ENCODE assay signal across 12 cellular contexts in the genomic region with DNA sequence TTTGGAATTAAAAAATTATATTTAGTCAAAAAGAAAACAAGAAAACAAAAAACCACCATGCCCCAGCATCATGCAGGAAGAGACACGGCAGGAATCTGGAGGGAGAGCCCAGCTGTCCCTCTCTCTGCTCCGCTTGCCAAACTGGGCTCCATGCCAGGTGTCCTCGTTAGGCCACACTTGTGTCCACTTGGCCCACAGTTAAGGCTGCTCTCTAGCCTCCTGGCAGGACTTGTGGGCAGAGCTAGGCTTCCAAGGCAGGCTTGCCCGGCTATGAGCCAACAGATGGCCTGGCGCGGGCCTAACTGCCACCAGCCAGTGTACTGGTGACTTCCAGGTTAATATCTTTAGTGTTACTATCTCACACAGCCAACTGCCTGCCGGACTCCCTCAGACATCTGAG. TPM values are rescaled to one million over a fixed set of nuclear protein-coding genes. Genes with fewer than 3 reads are reported as not detected.
DNase-seq lines count a peak whose midpoint lies in the region; TF ChIP-seq lines count a peak whose summit lies in the region.
"Had no signal": no experiment of that assay in that cellular context is flagged by ENCODE, and none has a peak within 500 bp of the region (broad histone marks: within the 10 kb centered on the region; RNA-seq: fewer than 3 reads in every experiment).

No MANE protein-coding gene starts in this region.

- TF ChIP-seq CTCF in neural progenitor cell (IDR thresholded peaks at IDR 0.05) = no peak

- H3K27ac ChIP-seq in substantia nigra (ENCODE audit: low read depth, low read length, poor library complexity, severe bottlenecking) (peak overlapping the region; percentile 30), neural progenitor cell (no peak overlapping the region)

- no peaks in the 10 kb centered on the region for H3K9me3 ChIP-seq in neural progenitor cell (ENCODE audit: low read depth)

- H3K27ac Mint-ChIP-seq in neural progenitor cell = no peak overlapping the region
- H3K27ac Mint-ChIP-seq: mesothelial cell of epicardium had no signal

- no peak overlapping the region for H2AFZ ChIP-seq in neural progenitor cell (replicated peaks)

- H3K4me1 Mint-ChIP-seq in neural progenitor cell = peaks cover 10% of the 10 kb centered on the region
- H3K4me1 Mint-ChIP-seq: mesothelial cell of epicardium had no signal

- no peak overlapping the region for H3K4me2 ChIP-seq in neural progenitor cell

- no peaks in the 10 kb centered on the region for H3K4me1 ChIP-seq in neural progenitor cell

- H3K79me2 ChIP-seq in neural progenitor cell (ENCODE audit: low read depth) = peaks cover 29% of the 10 kb centered on the region

- DNase-seq in NCI-H1092 treated with DMSO at 0.1 percent for 48 hours (lab: John Stamatoyannopoulos, UW) (peak; percentile 84), amygdala (lab: John Stamatoyannopoulos, UW) (peak in 55 of 56 donors; percentile 14 to 96 (median 82)), inferior parietal cortex (ENCODE audit: extremely low spot score) (peak; percentile 84), substantia nigra (lab: John Stamatoyannopoulos, UW) (peak in 48 of 49 donors; percentile 27 to 99 (median 86)), NCI-H82 treated with DMSO at 0.1 percent for 48 hours (lab: John Stamatoyannopoulos, UW; ENCODE audit: unreplicated experiment) (no peak), neural progenitor cell (ENCODE audit: low spot score) (no peak), LoVo (ENCODE audit: low spot score) (no peak)
- DNase-seq: activated CD4-positive, CD25-positive, alpha-beta regulatory T cell treated with anti-CD3 and anti-CD28 coated beads, Interleukin-2, amount 50 U/mL, for 72 hours; GDM1; stimulated activated CD4-positive, alpha-beta T cell treated with anti-CD3 and anti-CD28 coated beads, Interleukin-1b, Interleukin-23, amount 100 ng/mL, for 48 hours had no signal

- H3K36me3 Mint-ChIP-seq in neural progenitor cell = no peaks in the 10 kb centered on the region
- H3K36me3 Mint-ChIP-seq: mesothelial cell of epicardium had no signal

- H3K27me3 Mint-ChIP-seq in neural progenitor cell (ENCODE audit: insufficient read depth, low read depth) = peaks cover 2% of the 10 kb centered on the region

- no peaks in the 10 kb centered on the region for H3F3A ChIP-seq in neural progenitor cell (ENCODE audit: low read depth)

- no peaks in the 10 kb centered on the region for H3K36me3 ChIP-seq in neural progenitor cell

- no peak overlapping the region for H3K9ac ChIP-seq in neural progenitor cell

- no peaks in the 10 kb centered on the region for H3K9me3 Mint-ChIP-seq in neural progenitor cell
- H3K9me3 Mint-ChIP-seq: mesothelial cell of epicardium had no signal

- peaks cover 28% of the 10 kb centered on the region for H4K20me1 ChIP-seq in neural progenitor cell (ENCODE audit: low read depth)

- no peaks in the 10 kb centered on the region for H3K27me3 ChIP-seq in neural progenitor cell

- H3K4me3 ChIP-seq in neural progenitor cell = no peak overlapping the region

- no peak overlapping the region for H3K4me3 Mint-ChIP-seq in neural progenitor cell
- H3K4me3 Mint-ChIP-seq: mesothelial cell of epicardium had no signal

RNA-seq across cellular contexts. Expression of gene ATP6V0D1, which starts 10.6 kb away (rescaled TPM):
- 29.7 and 42.0 TPM in 2 replicates for total RNA-seq in neural progenitor cell (ENCODE audit: low replicate concordance)

RNA-seq across cellular contexts. Expression of gene AGRP, which starts 13.0 kb away (rescaled TPM):
- total RNA-seq in neural progenitor cell (ENCODE audit: low replicate concordance) = not detected in 2 replicates
- total RNA-seq: mesothelial cell of epicardium, temporal lobe had no signal

RNA-seq across cellular contexts. Expression of gene HSD11B2, which starts 39.4 kb away (rescaled TPM):
- 1.6 TPM in 1 of 2 replicates, not detected in the other for total RNA-seq in neural progenitor cell (ENCODE audit: low replicate concordance)
- total RNA-seq: temporal lobe had no signal

RNA-seq across cellular contexts. Expression of gene ZDHHC1, which starts 54.0 kb away (rescaled TPM):
- total RNA-seq in neural progenitor cell (ENCODE audit: low replicate concordance) = 1.5 and 2.2 TPM in 2 replicates

RNA-seq across cellular contexts. Expression of gene RIPOR1, which starts 58.3 kb away (rescaled TPM):
- 8.7 and 13.5 TPM in 2 replicates for total RNA-seq in neural progenitor cell (ENCODE audit: low replicate concordance)

Comparison
In these comparisons a context has a peak if more than half of its experiments do, and no peak if none do; other contexts are left out.
1. DNase-seq: peak in NCI-H1092 treated with DMSO at 0.1 percent for 48 hours (single experiment), amygdala (55 of 56), inferior parietal cortex (single experiment) and substantia nigra (48 of 49); none in NCI-H82 treated with DMSO at 0.1 percent for 48 hours (single experiment), neural progenitor cell (single experiment) and LoVo (single experiment).